8 cellular contexts compared by ENCODE assay signal in the genomic region with DNA sequence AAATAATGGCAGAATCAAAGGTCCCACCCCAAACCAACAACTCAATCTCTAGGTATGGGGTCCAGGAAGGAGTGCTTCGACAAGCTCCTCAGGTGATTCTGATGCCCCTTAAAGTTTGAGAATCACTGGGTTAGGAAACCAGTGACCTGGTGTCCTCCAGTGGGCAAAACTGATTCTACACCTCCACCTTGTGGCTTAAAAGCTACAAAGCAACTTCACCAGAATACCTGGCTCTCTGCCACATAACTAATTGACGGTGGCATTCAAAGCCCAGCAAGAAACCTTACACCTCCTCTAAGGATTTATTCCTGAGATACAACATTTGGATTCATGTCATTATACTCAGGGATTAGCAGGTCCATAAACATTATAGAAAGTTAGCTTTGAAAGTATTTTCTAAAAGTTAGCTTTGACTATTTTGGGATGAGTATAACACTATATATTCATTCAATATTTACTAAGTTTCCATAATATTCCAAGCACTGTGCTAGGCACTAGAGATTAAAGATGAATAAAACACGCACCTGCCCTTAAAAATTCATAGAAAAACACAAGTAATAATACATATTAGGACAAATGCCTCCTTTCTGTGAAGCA. TPM values are rescaled to one million over a fixed set of nuclear protein-coding genes. Genes with fewer than 3 reads are reported as not detected.
DNase-seq lines count a peak whose midpoint lies in the region; ATAC-seq and TF ChIP-seq lines count a peak whose summit lies in the region.

No MANE protein-coding gene starts in this region.

- H3K4ac ChIP-seq in mesenchymal stem cell (ENCODE audit: low read depth in 1 of 2, low read length in 2 of 2): no peak overlapping the region

- 32% methylated on average over 3 of the region's 3 CpGs for WGBS in mesenchymal stem cell

- H3K14ac ChIP-seq in mesenchymal stem cell (ENCODE audit: low read length in 2 of 2): no peak overlapping the region

- ATAC-seq in GM18520 (IDR thresholded peaks at IDR 0.05; ENCODE audit: unreplicated experiment): no peak
- ATAC-seq in GM21619 (IDR thresholded peaks at IDR 0.05; ENCODE audit: unreplicated experiment): no peak

- no peak overlapping the region for H3K4me2 ChIP-seq in mesenchymal stem cell (ENCODE audit: low read length, poor library complexity, severe bottlenecking)

- no peak overlapping the region for H4K8ac ChIP-seq in mesenchymal stem cell (ENCODE audit: low read length)

- H3K79me1 ChIP-seq in mesenchymal stem cell (replicated peaks; ENCODE audit: low read length, poor library complexity, severe bottlenecking): peaks cover 4% of the 10 kb centered on the region

- peak; percentile 81 for TF ChIP-seq CTCF in 22Rv1 (IDR thresholded peaks at IDR 0.05)

- DNase-seq in EH (ENCODE audit: low read depth) (peak; percentile 76), NAMALWA (ENCODE audit: low spot score) (peak; percentile 52), SJCRH30 (peak; percentile 61 to 79), dermis blood vessel endothelial cell (peak; percentile 86), mesenchymal stem cell (peak; percentile 73)

- H3K27me3 ChIP-seq in SJCRH30 (no peaks in the 10 kb centered on the region), mesenchymal stem cell (ENCODE audit: control insufficient read depth in 1 of 2, insufficient read depth in 1 of 2, low read length in 2 of 2) (no peaks in the 10 kb centered on the region)

- no peak overlapping the region for H3K4me3 ChIP-seq in SJCRH30
- H3K4me3 ChIP-seq in mesenchymal stem cell (ENCODE audit: insufficient read depth in 1 of 2, low read depth in 1 of 2, low read length in 2 of 2): no peak overlapping the region

- H2AFZ ChIP-seq in mesenchymal stem cell (ENCODE audit: low read depth, low read length): no peak overlapping the region

- no peak overlapping the region for H3K27ac ChIP-seq in 22Rv1
- H3K27ac ChIP-seq in SJCRH30: no peak overlapping the region
- no peak overlapping the region for H3K27ac ChIP-seq in mesenchymal stem cell (ENCODE audit: low read length, poor library complexity, severe bottlenecking)

- peaks cover 24% of the 10 kb centered on the region for H3K36me3 ChIP-seq in SJCRH30
- peaks cover 3 to 58% of the 10 kb centered on the region in 2 experiments for H3K36me3 ChIP-seq in mesenchymal stem cell (ENCODE audit: control insufficient read depth in 1 of 2, insufficient read depth in 2 of 2, low read depth in 1 of 2, low read length in 2 of 2)

- H2BK12ac ChIP-seq in mesenchymal stem cell (ENCODE audit: low read length in 2 of 2): no peak overlapping the region

- H3K4me1 ChIP-seq in SJCRH30: no peaks in the 10 kb centered on the region; the same call in 1 of the 2 replicates
- H3K4me1 ChIP-seq in mesenchymal stem cell (ENCODE audit: control insufficient read depth, insufficient read depth, low read depth, low read length): peaks cover 5% of the 10 kb centered on the region

- H2BK15ac ChIP-seq in mesenchymal stem cell (ENCODE audit: low read depth, poor library complexity, severe bottlenecking): no peak overlapping the region

- no peak overlapping the region for H4K91ac ChIP-seq in mesenchymal stem cell (ENCODE audit: low read length)

- no peak overlapping the region for H3K9ac ChIP-seq in mesenchymal stem cell (ENCODE audit: low read length)

- H2AK5ac ChIP-seq in mesenchymal stem cell (ENCODE audit: low read length, severe bottlenecking): peak overlapping the region; percentile 87

- H3K9me3 ChIP-seq in SJCRH30 (replicated peaks): no peaks in the 10 kb centered on the region
- no peaks in the 10 kb centered on the region for H3K9me3 ChIP-seq in mesenchymal stem cell (ENCODE audit: control insufficient read depth, low read length)

- no peak overlapping the region for H2BK120ac ChIP-seq in mesenchymal stem cell (ENCODE audit: low read depth, low read length)

- H3K18ac ChIP-seq in mesenchymal stem cell (ENCODE audit: low read depth in 1 of 2, low read length in 2 of 2): no peak overlapping the region

- no peak overlapping the region for H2BK5ac ChIP-seq in mesenchymal stem cell (ENCODE audit: low read depth, low read length, poor library complexity, severe bottlenecking)

- no peak overlapping the region for H3K23ac ChIP-seq in mesenchymal stem cell (ENCODE audit: low read length in 2 of 2)

RNA-seq across cellular contexts. Expression of a gene that starts 45.4 kb away (rescaled TPM):
- total RNA-seq in SJCRH30 (2014; rRNA removed; shearing (Covaris generic)): 27.7 and 29.0 TPM in 2 replicates
- 13.6 and 17.4 TPM in 2 replicates for total RNA-seq in dermis blood vessel endothelial cell
- polyA plus RNA-seq in mesenchymal stem cell (2013, experiment 1 of 2): 42.5 TPM
- polyA plus RNA-seq in mesenchymal stem cell (2013, experiment 2 of 2): 39.8 TPM
